ENCODE assay signal across 24 cellular contexts in the genomic region with DNA sequence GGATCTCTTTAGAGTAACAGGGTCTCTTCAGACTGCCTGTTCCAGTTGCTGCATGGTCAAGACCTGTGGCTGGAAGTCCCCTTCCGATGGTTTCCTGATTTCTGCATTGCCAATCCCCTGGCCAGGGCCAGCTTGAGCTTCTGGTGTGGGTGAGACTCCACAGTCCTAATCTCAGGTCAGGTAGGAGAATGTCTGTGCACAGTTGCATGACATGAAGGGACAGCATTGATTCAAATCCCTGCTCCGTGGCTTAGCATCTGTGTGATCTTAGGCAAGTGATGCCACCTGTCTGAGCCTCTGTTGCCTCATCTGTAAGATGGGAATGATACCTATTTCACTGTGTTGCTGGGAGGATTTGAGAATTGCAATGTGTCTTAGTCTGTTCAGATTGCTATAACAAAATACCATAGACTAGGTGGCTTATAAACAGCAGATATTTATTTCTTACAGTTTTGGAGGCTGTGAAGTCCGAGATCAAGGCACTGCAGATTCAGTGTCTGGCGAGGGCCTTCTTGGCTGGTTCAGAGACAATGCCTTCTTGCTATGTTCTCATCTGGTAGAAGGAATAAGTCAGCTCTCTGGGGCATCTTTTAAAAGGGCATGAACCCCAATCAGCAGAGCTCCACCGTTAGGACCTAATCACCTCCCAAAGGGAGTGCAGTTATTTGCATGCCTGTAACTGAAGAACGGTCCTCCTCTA.
"Had no signal": no experiment of that assay in that cellular context is flagged by ENCODE, and none has a peak within 500 bp of the region (broad histone marks: within the 10 kb centered on the region; RNA-seq: fewer than 3 reads in every experiment).

No MANE protein-coding gene starts in this region.

- H3K79me2 ChIP-seq: hepatocyte had no signal

- H3K4me1 Mint-ChIP-seq: mesothelial cell of epicardium; naive B cell; neural crest cell; stimulated activated effector memory CD8-positive, alpha-beta T cell treated with anti-CD3 and anti-CD28 coated beads, Interleukin-12 subunit alpha, Interleukin-12 subunit beta, amount 100 ng/mL, for 72 hours had no signal

- DNase-seq: dorsolateral prefrontal cortex; effector CD4-positive, alpha-beta T cell; foreskin fibroblast; gastrocnemius medialis; left cardiac atrium; left lung; mesenchymal stem cell; mucosa of descending colon; naive B cell; right cardiac atrium; sigmoid colon; stimulated activated CD4-positive, alpha-beta T cell treated with anti-CD3 and anti-CD28 coated beads, Interleukin-2, amount 100 ng/mL, for 24 hours; stimulated activated CD4-positive, alpha-beta T cell treated with anti-CD3 and anti-CD28 coated beads, Interleukin-4, amount 100 ng/mL, for 24 hours; stimulated activated naive CD4-positive, alpha-beta T cell treated with Interleukin-2 at 50 U/mL for 16 hours; stomach; thyroid gland; trophoblast cell had no signal

- H3K9me3 ChIP-seq: gastrocnemius medialis, left lung, mucosa of descending colon, prostate gland, sigmoid colon, stomach, thyroid gland had no signal

- H3K4me1 ChIP-seq: gastrocnemius medialis, left lung, prostate gland, sigmoid colon, stomach had no signal

- H3K27ac Mint-ChIP-seq: mesothelial cell of epicardium; naive B cell; stimulated activated effector memory CD8-positive, alpha-beta T cell treated with anti-CD3 and anti-CD28 coated beads, Interleukin-12 subunit alpha, Interleukin-12 subunit beta, amount 100 ng/mL, for 72 hours had no signal

- H3K4me3 ChIP-seq: dorsolateral prefrontal cortex, gastrocnemius medialis, hepatocyte, left lung, mucosa of descending colon, prostate gland, sigmoid colon, stomach, thyroid gland had no signal

- H3K36me3 ChIP-seq: gastrocnemius medialis, left lung, prostate gland, sigmoid colon, stomach, thyroid gland had no signal

- H2AFZ ChIP-seq: hepatocyte had no signal

- ATAC-seq: gastrocnemius medialis; left cardiac atrium; left lung; mucosa of descending colon; natural killer cell treated with Interleukin-12 subunit alpha and Interleukin-12 subunit beta and Interleukin-15 and Interleukin-18, amount 100 ng/mL, for 72 hours; right cardiac atrium; stimulated activated effector memory CD8-positive, alpha-beta T cell treated with anti-CD3 and anti-CD28 coated beads, Interleukin-12 subunit alpha, Interleukin-12 subunit beta, amount 100 ng/mL, for 72 hours had no signal

- H3K9me3 Mint-ChIP-seq: mesothelial cell of epicardium; naive B cell; natural killer cell treated with Interleukin-12 subunit alpha and Interleukin-12 subunit beta and Interleukin-15 and Interleukin-18, amount 100 ng/mL, for 72 hours; neural crest cell; stimulated activated effector memory CD8-positive, alpha-beta T cell treated with anti-CD3 and anti-CD28 coated beads, Interleukin-12 subunit alpha, Interleukin-12 subunit beta, amount 100 ng/mL, for 72 hours had no signal

- H3K27me3 ChIP-seq: dorsolateral prefrontal cortex, gastrocnemius medialis, left lung, sigmoid colon, stomach, thyroid gland had no signal

- H3K4me3 Mint-ChIP-seq: mesothelial cell of epicardium; naive B cell; natural killer cell treated with Interleukin-12 subunit alpha and Interleukin-12 subunit beta and Interleukin-15 and Interleukin-18, amount 100 ng/mL, for 72 hours; neural crest cell; stimulated activated effector memory CD8-positive, alpha-beta T cell treated with anti-CD3 and anti-CD28 coated beads, Interleukin-12 subunit alpha, Interleukin-12 subunit beta, amount 100 ng/mL, for 72 hours had no signal

- H3K4me2 ChIP-seq: hepatocyte had no signal

- H3K36me3 Mint-ChIP-seq: mesothelial cell of epicardium; naive B cell; natural killer cell treated with Interleukin-12 subunit alpha and Interleukin-12 subunit beta and Interleukin-15 and Interleukin-18, amount 100 ng/mL, for 72 hours; stimulated activated effector memory CD8-positive, alpha-beta T cell treated with anti-CD3 and anti-CD28 coated beads, Interleukin-12 subunit alpha, Interleukin-12 subunit beta, amount 100 ng/mL, for 72 hours had no signal

- FAIRE-seq: colon had no signal

- H3K27ac ChIP-seq: dorsolateral prefrontal cortex, gastrocnemius medialis, hepatocyte, left lung, prostate gland, sigmoid colon, stomach, thyroid gland had no signal
